Comparison of ENCODE assay signal across 1 cellular context in the genomic region with DNA sequence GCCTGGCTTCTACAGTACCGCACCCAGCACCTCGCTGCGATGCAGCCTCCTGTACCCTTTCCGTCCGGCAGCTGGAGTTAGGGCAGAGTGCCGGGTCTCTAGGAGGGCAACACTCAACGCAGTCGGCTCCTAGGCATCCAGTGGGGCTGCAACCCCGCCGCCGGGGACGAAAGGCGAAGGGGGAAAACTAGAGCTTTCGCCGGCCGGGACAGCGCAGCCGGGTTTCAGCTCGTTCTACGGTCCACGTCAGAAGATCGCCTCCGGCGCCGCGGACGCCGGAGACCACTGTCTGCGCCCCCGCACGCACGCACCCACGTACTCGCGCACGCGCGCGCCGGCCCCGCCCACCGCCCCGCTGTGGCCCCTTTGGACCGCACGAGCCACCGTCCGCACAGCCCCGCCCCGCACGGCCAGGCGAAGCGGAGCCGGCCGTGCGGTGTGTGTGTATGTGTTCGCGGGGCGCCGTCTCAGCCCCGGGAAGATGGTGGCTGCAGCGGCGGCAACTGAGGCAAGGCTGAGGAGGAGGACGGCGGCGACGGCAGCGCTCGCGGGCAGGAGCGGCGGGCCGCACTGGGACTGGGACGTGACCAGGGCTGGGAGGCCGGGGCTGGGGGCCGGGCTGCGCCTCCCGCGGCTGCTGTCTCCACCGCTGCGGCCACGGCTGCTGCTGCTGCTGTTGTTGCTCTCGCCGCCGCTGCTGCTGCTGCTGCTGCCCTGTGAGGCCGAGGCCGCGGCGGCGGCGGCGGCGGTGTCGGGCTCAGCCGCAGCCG.
TF ChIP-seq lines count a peak whose summit lies in the region.

Gene ATRN (plus strand): TSS at position 392 of the 770 bp plus-strand sequence. CDS start 90 bp downstream, at position 482.

TF ChIP-seq in WTC11, 78 proteins besides CTCF, POLR2A, EP300 and RAD21 (continued from another document):
- TF ChIP-seq, protein P1, sequence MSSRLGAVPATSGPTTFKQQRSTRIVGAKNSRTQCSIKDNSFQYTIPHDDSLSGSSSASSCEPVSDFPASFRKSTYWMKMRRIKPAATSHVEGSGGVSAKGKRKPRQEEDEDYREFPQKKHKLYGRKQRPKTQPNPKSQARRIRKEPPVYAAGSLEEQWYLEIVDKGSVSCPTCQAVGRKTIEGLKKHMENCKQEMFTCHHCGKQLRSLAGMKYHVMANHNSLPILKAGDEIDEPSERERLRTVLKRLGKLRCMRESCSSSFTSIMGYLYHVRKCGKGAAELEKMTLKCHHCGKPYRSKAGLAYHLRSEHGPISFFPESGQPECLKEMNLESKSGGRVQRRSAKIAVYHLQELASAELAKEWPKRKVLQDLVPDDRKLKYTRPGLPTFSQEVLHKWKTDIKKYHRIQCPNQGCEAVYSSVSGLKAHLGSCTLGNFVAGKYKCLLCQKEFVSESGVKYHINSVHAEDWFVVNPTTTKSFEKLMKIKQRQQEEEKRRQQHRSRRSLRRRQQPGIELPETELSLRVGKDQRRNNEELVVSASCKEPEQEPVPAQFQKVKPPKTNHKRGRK (CRISPR knock-in tag; IDR thresholded peaks at IDR 0.05; ENCODE audit: borderline replicate concordance): no peak
- no peak for TF ChIP-seq ZNF423 (CRISPR knock-in tag; IDR thresholded peaks at IDR 0.05)
- TF ChIP-seq CBFB (CRISPR knock-in tag; IDR thresholded peaks at IDR 0.05; ENCODE audit: low read depth): peak; percentile 77; the same call in 1 of the 2 replicates
- TF ChIP-seq PREB (CRISPR knock-in tag; IDR thresholded peaks at IDR 0.05; ENCODE audit: borderline replicate concordance): no peak
- peak; percentile 6; the same call in 1 of the 2 replicates for TF ChIP-seq ETV6 (CRISPR knock-in tag; IDR thresholded peaks at IDR 0.05)
- no peak for TF ChIP-seq NR2C2 (CRISPR knock-in tag; IDR thresholded peaks at IDR 0.05)
- no peak for TF ChIP-seq FOXJ3 (CRISPR knock-in tag; IDR thresholded peaks at IDR 0.05; ENCODE audit: borderline replicate concordance)
- TF ChIP-seq, protein P2, sequence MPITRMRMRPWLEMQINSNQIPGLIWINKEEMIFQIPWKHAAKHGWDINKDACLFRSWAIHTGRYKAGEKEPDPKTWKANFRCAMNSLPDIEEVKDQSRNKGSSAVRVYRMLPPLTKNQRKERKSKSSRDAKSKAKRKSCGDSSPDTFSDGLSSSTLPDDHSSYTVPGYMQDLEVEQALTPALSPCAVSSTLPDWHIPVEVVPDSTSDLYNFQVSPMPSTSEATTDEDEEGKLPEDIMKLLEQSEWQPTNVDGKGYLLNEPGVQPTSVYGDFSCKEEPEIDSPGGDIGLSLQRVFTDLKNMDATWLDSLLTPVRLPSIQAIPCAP (CRISPR knock-in tag; IDR thresholded peaks at IDR 0.05): peak; percentile 28; the same call in 1 of the 2 replicates
- TF ChIP-seq ATF1 (CRISPR knock-in tag; IDR thresholded peaks at IDR 0.05): no peak
- peak; percentile 47; the same call in 1 of the 2 replicates for TF ChIP-seq CREM (CRISPR knock-in tag; IDR thresholded peaks at IDR 0.05)
- TF ChIP-seq ZNF317 (CRISPR knock-in tag; IDR thresholded peaks at IDR 0.05; ENCODE audit: borderline replicate concordance, low read depth): 0 out of 2 replicates have a peak, but pooled peaks have one; percentile 10
- no peak for TF ChIP-seq RORB (CRISPR knock-in tag; IDR thresholded peaks at IDR 0.05)
